In genomic region chr1:184598403-184598802, GRCh38 we compare ENCODE assay signal across 3 cellular contexts.
TF ChIP-seq lines count a peak whose summit lies in the region.

No MANE protein-coding gene starts in this region.

TF ChIP-seq in SK-N-SH, 30 proteins besides CTCF, POLR2A, EP300 and RAD21 (continued from another document):
- TF ChIP-seq USF1 (IDR thresholded peaks at IDR 0.05; ENCODE audit: borderline replicate concordance, low read depth) = no peak
- TF ChIP-seq EZH2phosphoT487 (IDR thresholded peaks at IDR 0.05; ENCODE audit: borderline replicate concordance, low read depth) = no peak
- no peak for TF ChIP-seq CHD2 (IDR thresholded peaks at IDR 0.05; ENCODE audit: low read length, partially characterized antibody)
- TF ChIP-seq NFIC (IDR thresholded peaks at IDR 0.05; ENCODE audit: borderline replicate concordance) = no peak
- TF ChIP-seq ZBTB33 (IDR thresholded peaks at IDR 0.05; ENCODE audit: borderline replicate concordance, low read depth) = no peak
- no peak for TF ChIP-seq PBX3 (IDR thresholded peaks at IDR 0.05)
TF ChIP-seq in SK-N-SH: peak in this region for 0.

TF ChIP-seq in SK-N-SH treated with all-trans-retinoic acid at 6 μM for 48 hours, 23 proteins besides CTCF, POLR2A, EP300 and RAD21 (continued from another document):
- TF ChIP-seq POU6F1 (CRISPR knock-in tag; IDR thresholded peaks at IDR 0.05; ENCODE audit: borderline replicate concordance, low read depth) (no peak), PPARA (CRISPR knock-in tag; IDR thresholded peaks at IDR 0.05; ENCODE audit: borderline replicate concordance) (no peak), TSHZ2 (CRISPR knock-in tag; IDR thresholded peaks at IDR 0.05) (no peak)

TF ChIP-seq in neural cell, 6 proteins besides CTCF, POLR2A, EP300 and RAD21 (continued from another document):
- no peak for TF ChIP-seq EZH2 (IDR thresholded peaks at IDR 0.05; ENCODE audit: borderline replicate concordance, insufficient read depth, low read length, poor library complexity, severe bottlenecking)
